21 cellular contexts compared by ENCODE assay signal in the genomic region with DNA sequence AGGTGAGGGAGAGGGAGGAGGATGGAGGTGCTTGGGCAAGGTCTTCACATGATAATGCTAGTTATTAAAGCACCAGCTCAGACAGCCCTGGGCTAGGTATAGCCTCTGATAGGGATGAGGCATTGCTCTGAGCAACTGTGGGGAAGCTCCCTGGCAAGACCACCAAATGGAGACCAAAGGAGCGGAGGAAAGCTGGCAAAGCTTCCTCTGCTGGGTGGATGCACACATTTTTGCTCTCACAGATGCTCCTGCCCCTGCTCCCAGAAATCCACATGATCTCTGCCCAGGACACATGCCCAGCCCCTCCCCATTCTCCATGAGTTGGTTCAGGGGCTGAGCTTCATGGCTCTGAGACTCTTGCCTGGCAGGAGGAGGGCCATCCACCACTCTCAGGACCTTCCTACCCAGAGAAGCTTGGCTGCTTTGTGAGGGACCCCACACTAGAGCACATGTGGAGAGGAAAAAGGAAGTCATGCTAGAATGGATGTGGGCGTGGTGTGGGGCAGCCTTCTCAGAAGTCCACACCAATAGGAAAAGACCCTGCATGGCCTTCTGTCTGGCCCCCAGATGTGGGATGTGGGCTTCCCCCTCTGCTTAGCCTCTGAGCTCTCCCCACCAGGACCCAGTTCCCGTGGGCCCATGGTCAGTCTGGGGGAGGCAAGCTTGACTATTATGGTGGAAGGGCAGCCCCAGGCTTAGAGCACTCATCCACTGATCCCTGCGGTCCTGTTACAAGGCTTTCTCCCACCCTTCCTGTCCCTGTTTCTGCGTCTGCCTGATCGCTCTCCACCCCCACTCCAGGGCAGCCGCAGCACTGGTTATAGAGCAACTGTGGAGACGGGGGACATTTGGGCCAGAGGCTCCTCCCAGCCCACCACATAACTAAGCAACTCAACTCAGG. TPM values are rescaled to one million over a fixed set of nuclear protein-coding genes. Genes with fewer than 3 reads are reported as not detected.
"Had no signal": no experiment of that assay in that cellular context is flagged by ENCODE, and none has a peak within 500 bp of the region (broad histone marks: within the 10 kb centered on the region; RNA-seq: fewer than 3 reads in every experiment).

No MANE protein-coding gene starts in this region.

- H3K4me2 ChIP-seq: hepatocyte had no signal

- H3K36me3 ChIP-seq: breast epithelium, left ventricle myocardium inferior, upper lobe of right lung had no signal

- H2AFZ ChIP-seq: hepatocyte had no signal

- H3K4me1 ChIP-seq: breast epithelium, left ventricle myocardium inferior, testis, upper lobe of right lung had no signal

- H3K9me3 ChIP-seq: breast epithelium, left ventricle myocardium inferior, testis, upper lobe of right lung had no signal

- H3K27ac ChIP-seq: breast epithelium, hepatocyte, left ventricle myocardium inferior, testis, upper lobe of right lung had no signal

- ATAC-seq: activated CD8-positive, alpha-beta T cell treated with anti-CD3 and anti-CD28 coated beads, Interleukin-2, amount 10 ng/mL, durations not matched to agents 7 days and 5 days; activated T-cell treated with anti-CD3 and anti-CD28 coated beads, Interleukin-2, amount 50 U/mL, for 4 hours; SK-N-SH treated with all-trans-retinoic acid at 6 μM for 48 hours; upper lobe of right lung had no signal

- H3K27me3 ChIP-seq: testis had no signal

- H3K79me2 ChIP-seq: hepatocyte had no signal

- DNase-seq: activated CD4-positive, alpha-beta T cell treated with anti-CD3 and anti-CD28 coated beads, Interleukin-2, amount 10 ng/mL, durations not matched to agents 24 days and 14 days; activated CD8-positive, alpha-beta T cell treated with anti-CD3 and anti-CD28 coated beads, Interleukin-2, amount 10 ng/mL, durations not matched to agents 7 days and 5 days; activated naive CD4-positive, alpha-beta T cell; activated naive CD8-positive, alpha-beta T cell treated with anti-CD3 and anti-CD28 coated beads for 36 hours; activated T-cell treated with anti-CD3 and anti-CD28 coated beads, Interleukin-2, amount 50 U/mL, for 4 hours; effector CD4-positive, alpha-beta T cell; foreskin melanocyte; glutamatergic neuron; kidney glomerular epithelial cell; left ventricle myocardium inferior; nephron progenitor cell; occipital lobe; stimulated activated CD4-positive, alpha-beta T cell treated with anti-CD3 and anti-CD28 coated beads, Interleukin-4, amount 100 ng/mL, for 1 hour; stimulated activated naive CD4-positive, alpha-beta T cell; testis; upper lobe of right lung had no signal

- H3K4me3 ChIP-seq: breast epithelium, hepatocyte, left ventricle myocardium inferior, testis, upper lobe of right lung had no signal

RNA-seq across cellular contexts. Expression of a gene that starts 10.5 kb away (rescaled TPM):
- total RNA-seq: activated CD4-positive, alpha-beta T cell treated with anti-CD3 and anti-CD28 coated beads, Interleukin-2, amount 10 ng/mL, durations not matched to agents 24 days and 14 days; activated CD8-positive, alpha-beta T cell treated with anti-CD3 and anti-CD28 coated beads, Interleukin-2, amount 10 ng/mL, durations not matched to agents 7 days and 5 days; activated naive CD8-positive, alpha-beta T cell treated with anti-CD3 and anti-CD28 coated beads for 36 hours; activated T-helper 2 cell treated with anti-CD3 and anti-CD28 coated beads, Interferon-gamma antibody, Interleukin-2, Interleukin-4, amounts not matched to agents 10 μg/mL and 5 μg/mL and 100 μg/mL, durations not matched to agents 14 hours and 24 hours and 36 hours; T-helper 2 cell treated with Interferon-gamma antibody and Interleukin-4, amounts not matched to agents 100 ng/mL and 5 ng/mL, for 36 hours had no signal
